8 cellular contexts compared by ENCODE assay signal in the genomic region with DNA sequence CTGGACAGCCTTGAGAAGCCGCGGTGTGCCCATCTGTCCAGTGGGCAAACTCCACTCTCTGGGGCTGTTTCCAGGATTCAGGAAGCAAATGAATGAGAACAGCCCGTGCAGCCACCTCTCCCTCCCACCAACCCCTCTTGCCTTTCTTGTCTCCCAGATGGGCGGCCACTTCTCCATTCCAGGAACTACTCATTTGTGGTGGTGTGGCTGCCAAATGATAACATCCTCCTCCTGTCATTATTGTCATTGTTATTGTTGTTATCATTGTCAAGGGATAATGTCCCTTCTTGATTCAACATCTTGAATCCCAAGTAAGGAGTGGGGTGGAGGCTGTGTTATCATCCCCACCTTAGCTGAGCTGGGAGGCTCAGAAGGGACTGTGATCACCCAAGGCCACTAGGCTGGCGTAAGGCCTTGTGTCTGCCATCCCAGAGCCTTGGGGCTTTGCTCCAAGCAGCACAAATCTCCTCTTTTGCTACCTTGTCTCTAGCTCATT. TPM values are rescaled to one million over a fixed set of nuclear protein-coding genes. Genes with fewer than 3 reads are reported as not detected.
DNase-seq lines count a peak whose midpoint lies in the region; ATAC-seq and TF ChIP-seq lines count a peak whose summit lies in the region.

No MANE protein-coding gene starts in this region.

- ATAC-seq in activated B cell treated with CpG ODN at 0.5 μM for 24 hours (ENCODE audit: low read depth) (no peak), HG02763 (IDR thresholded peaks at IDR 0.05; ENCODE audit: unreplicated experiment) (no peak)

- H3K4me3 Mint-ChIP-seq in activated CD4-positive, alpha-beta T cell treated with anti-CD3 and anti-CD28 coated beads, Interleukin-2, amount 10 ng/mL, durations not matched to agents 24 days and 14 days = peak overlapping the region; percentile 99
- H3K4me3 Mint-ChIP-seq in activated B cell treated with CpG ODN at 0.5 μM for 24 hours = peak overlapping the region; percentile 91

- H3K36me3 Mint-ChIP-seq in activated CD4-positive, alpha-beta T cell treated with anti-CD3 and anti-CD28 coated beads, Interleukin-2, amount 10 ng/mL, durations not matched to agents 24 days and 14 days (ENCODE audit: low read depth) = peaks cover 24% of the 10 kb centered on the region
- peaks cover 16% of the 10 kb centered on the region for H3K36me3 Mint-ChIP-seq in activated B cell treated with CpG ODN at 0.5 μM for 24 hours (ENCODE audit: low read depth)

- H3K27ac ChIP-seq in iPS-18a (ENCODE audit: low read length) = no peak overlapping the region
- peak overlapping the region; percentile 91 for H3K27ac ChIP-seq in substantia nigra (ENCODE audit: low read depth, low read length, poor library complexity, severe bottlenecking)

- intact Hi-C loops in activated CD4-positive, alpha-beta T cell treated with anti-CD3 and anti-CD28 coated beads, Interleukin-2, amount 10 ng/mL, durations not matched to agents 24 days and 14 days (cut with micrococcal nuclease) = no loop called here
- intact Hi-C loops in activated B cell treated with CpG ODN at 0.5 μM for 24 hours (cut with micrococcal nuclease) = no loop called here

- no peaks in the 10 kb centered on the region for H3K27me3 Mint-ChIP-seq in activated CD4-positive, alpha-beta T cell treated with anti-CD3 and anti-CD28 coated beads, Interleukin-2, amount 10 ng/mL, durations not matched to agents 24 days and 14 days
- H3K27me3 Mint-ChIP-seq in activated B cell treated with CpG ODN at 0.5 μM for 24 hours = no peaks in the 10 kb centered on the region

- H3K27me3 ChIP-seq in iPS-18a (ENCODE audit: control insufficient read depth, insufficient read depth, low read length) = no peaks in the 10 kb centered on the region

- peak; percentile 68 for DNase-seq in activated CD4-positive, alpha-beta T cell treated with anti-CD3 and anti-CD28 coated beads, Interleukin-2, amount 10 ng/mL, durations not matched to agents 24 days and 14 days
- no peak for DNase-seq in activated CD4-positive, alpha-beta T cell treated with anti-CD3 and anti-CD28 coated beads, Interleukin-2, amount 50 U/mL, for 1 hour
- DNase-seq in activated B cell treated with CpG ODN at 0.5 μM for 24 hours (no peak), substantia nigra (lab: John Stamatoyannopoulos, UW) (no peak), amniotic stem cell (lab: John Stamatoyannopoulos, UW) (no peak), iPS-NIHi11 (ENCODE audit: low spot score) (no peak)

- TF ChIP-seq CTCF in activated B cell treated with CpG ODN at 0.5 μM for 24 hours (IDR thresholded peaks at IDR 0.05) = no peak

- H3K9me3 Mint-ChIP-seq in activated CD4-positive, alpha-beta T cell treated with anti-CD3 and anti-CD28 coated beads, Interleukin-2, amount 10 ng/mL, durations not matched to agents 24 days and 14 days = no peaks in the 10 kb centered on the region
- no peaks in the 10 kb centered on the region for H3K9me3 Mint-ChIP-seq in activated B cell treated with CpG ODN at 0.5 μM for 24 hours

- H3K36me3 ChIP-seq in iPS-18a (ENCODE audit: control insufficient read depth, low read depth, low read length) = peaks cover 3% of the 10 kb centered on the region

- POLR2A ChIA-PET in activated B cell treated with CpG ODN at 0.5 μM for 24 hours (lab: Charles Lee) = interaction anchor here (0.8 to 3.5 kb wide), 4 partner anchors 40 to 116 kb away, joined by 3 to 43 read pairs (median 18); partner anchors contain the start of gene TMED1

- peak overlapping the region; percentile 84 for H3K4me3 ChIP-seq in iPS-18a (ENCODE audit: low read length)

- H3K4me1 Mint-ChIP-seq in activated CD4-positive, alpha-beta T cell treated with anti-CD3 and anti-CD28 coated beads, Interleukin-2, amount 10 ng/mL, durations not matched to agents 24 days and 14 days = peaks cover 28% of the 10 kb centered on the region
- H3K4me1 Mint-ChIP-seq in activated B cell treated with CpG ODN at 0.5 μM for 24 hours = peaks cover 58% of the 10 kb centered on the region

- no peak overlapping the region for H3K9ac ChIP-seq in iPS-18a (ENCODE audit: low read length)

- H3K27ac Mint-ChIP-seq in activated CD4-positive, alpha-beta T cell treated with anti-CD3 and anti-CD28 coated beads, Interleukin-2, amount 10 ng/mL, durations not matched to agents 24 days and 14 days = peak overlapping the region; percentile 72
- H3K27ac Mint-ChIP-seq in activated B cell treated with CpG ODN at 0.5 μM for 24 hours = peak overlapping the region; percentile 43

- no peaks in the 10 kb centered on the region for H3K9me3 ChIP-seq in iPS-18a (ENCODE audit: control insufficient read depth, low read depth, low read length)

- CTCF ChIA-PET in activated B cell treated with CpG ODN at 0.5 μM for 24 hours (lab: Charles Lee) = interaction anchor here (3.4 kb wide), 2 partner anchors 58 to 145 kb away, joined by 14 to 53 read pairs; no protein-coding TSS in a partner anchor

- peaks cover 2% of the 10 kb centered on the region for H3K4me1 ChIP-seq in iPS-18a (ENCODE audit: control insufficient read depth, low read depth, low read length)

RNA-seq across cellular contexts. Expression of gene DNM2, which starts 1.6 kb away (rescaled TPM):
- 198 and 211 TPM in 2 replicates for total RNA-seq in activated CD4-positive, alpha-beta T cell treated with anti-CD3 and anti-CD28 coated beads, Interleukin-2, amount 10 ng/mL, durations not matched to agents 24 days and 14 days
- total RNA-seq in activated B cell treated with CpG ODN at 0.5 μM for 24 hours = 220 and 257 TPM in 2 replicates

RNA-seq across cellular contexts. Expression of gene QTRT1, which starts 18.3 kb away (rescaled TPM):
- total RNA-seq in activated CD4-positive, alpha-beta T cell treated with anti-CD3 and anti-CD28 coated beads, Interleukin-2, amount 10 ng/mL, durations not matched to agents 24 days and 14 days = 86.0 and 95.2 TPM in 2 replicates
- total RNA-seq in activated B cell treated with CpG ODN at 0.5 μM for 24 hours = 69.4 and 74.9 TPM in 2 replicates
